ENCODE assay signal across 1 cellular context in genomic region chr17:58694302-58694701, GRCh38.
TF ChIP-seq lines count a peak whose summit lies in the region.

No MANE protein-coding gene starts in this region.

TF ChIP-seq in HCT116, 20 proteins besides CTCF, POLR2A, EP300 and RAD21:
- no peak for TF ChIP-seq EZH2phosphoT487 (IDR thresholded peaks at IDR 0.05; ENCODE audit: borderline replicate concordance)
- TF ChIP-seq ZFX (IDR thresholded peaks at IDR 0.05): no peak
